ENCODE assay signal across 1 cellular context in genomic region chr17:78838574-78839005, GRCh38.
TF ChIP-seq lines count a peak whose summit lies in the region.

No MANE protein-coding gene starts in this region.

TF ChIP-seq in GM12878, 131 proteins besides CTCF, POLR2A, EP300 and RAD21 (continued from another document):
- TF ChIP-seq MLLT1 (IDR thresholded peaks at IDR 0.05) (no peak), BRCA1 (IDR thresholded peaks at IDR 0.05; ENCODE audit: low read depth, low read length) (no peak), YBX1 (IDR thresholded peaks at IDR 0.05) (no peak), ZNF384 (IDR thresholded peaks at IDR 0.05; ENCODE audit: borderline replicate concordance, low read depth, low read length) (no peak), PAX5 (IDR thresholded peaks at IDR 0.05; ENCODE audit: borderline replicate concordance, low read depth, low read length) (no peak)
- TF ChIP-seq, protein P1, sequence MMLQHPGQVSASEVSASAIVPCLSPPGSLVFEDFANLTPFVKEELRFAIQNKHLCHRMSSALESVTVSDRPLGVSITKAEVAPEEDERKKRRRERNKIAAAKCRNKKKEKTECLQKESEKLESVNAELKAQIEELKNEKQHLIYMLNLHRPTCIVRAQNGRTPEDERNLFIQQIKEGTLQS (IDR thresholded peaks at IDR 0.05; ENCODE audit: borderline replicate concordance, extremely low read depth, low read depth, low read length) = no peak
